20 cellular contexts compared by ENCODE assay signal in the genomic region with DNA sequence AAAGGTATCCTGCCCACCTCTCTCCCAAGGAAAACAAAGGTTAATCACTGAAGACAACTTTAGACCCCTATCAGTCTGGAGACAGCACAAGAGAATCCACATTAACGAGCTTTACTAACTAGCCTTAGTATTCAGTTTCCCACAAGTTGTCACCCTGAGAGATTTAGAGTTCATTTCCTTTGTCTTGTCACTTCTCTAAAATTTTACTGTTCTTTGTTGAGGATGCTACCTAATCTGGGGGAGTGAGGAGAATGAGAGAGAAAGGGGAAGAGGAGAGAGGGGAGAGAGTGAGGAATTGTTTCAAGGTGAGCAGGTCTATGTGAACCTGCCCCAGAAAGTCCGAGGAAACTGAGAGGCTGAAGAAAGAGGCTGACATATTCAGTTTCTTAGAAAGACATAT. TPM values are rescaled to one million over a fixed set of nuclear protein-coding genes. Genes with fewer than 3 reads are reported as not detected.
A peak's percentile ranks its signal among the peaks of the same experiment; 100 is the strongest.
DNase-seq lines count a peak whose midpoint lies in the region; ATAC-seq and TF ChIP-seq lines count a peak whose summit lies in the region.
"Had no signal": no experiment of that assay in that cellular context is flagged by ENCODE, and none has a peak within 500 bp of the region (broad histone marks: within the 10 kb centered on the region; RNA-seq: fewer than 3 reads in every experiment).

No MANE protein-coding gene starts in this region.

- no peaks in the 10 kb centered on the region for H3K9me3 Mint-ChIP-seq in activated naive CD8-positive, alpha-beta T cell treated with anti-CD3 and anti-CD28 coated beads for 36 hours
- no peaks in the 10 kb centered on the region for H3K9me3 Mint-ChIP-seq in activated naive CD8-positive, alpha-beta T cell treated with anti-CD3 and anti-CD28 coated beads, Interleukin-2, amount 50 U/mL, for 24 hours
- H3K9me3 Mint-ChIP-seq in central memory CD8-positive, alpha-beta T cell: no peaks in the 10 kb centered on the region
- H3K9me3 Mint-ChIP-seq: activated naive CD4-positive, alpha-beta T cell treated with anti-CD3 and anti-CD28 coated beads, Interleukin-2, amount 50 U/mL, for 24 hours had no signal

- intact Hi-C loops in left ventricle myocardium superior (cut with micrococcal nuclease): no loop called here
- intact Hi-C loops in aorta (cut with DNase I): no loop called here

- peaks cover 20% of the 10 kb centered on the region for H3K4me1 Mint-ChIP-seq in activated naive CD8-positive, alpha-beta T cell treated with anti-CD3 and anti-CD28 coated beads for 36 hours
- H3K4me1 Mint-ChIP-seq in activated naive CD8-positive, alpha-beta T cell treated with anti-CD3 and anti-CD28 coated beads, Interleukin-2, amount 50 U/mL, for 24 hours: peaks cover 23% of the 10 kb centered on the region
- peaks cover 16% of the 10 kb centered on the region for H3K4me1 Mint-ChIP-seq in central memory CD8-positive, alpha-beta T cell

- H3K27ac ChIP-seq in aorta (ENCODE audit: low read depth in 1 of 2, low read length in 2 of 2): no peak overlapping the region
- H3K27ac ChIP-seq: breast epithelium, gastroesophageal sphincter, SK-N-MC had no signal

- no peaks in the 10 kb centered on the region for H3K9me3 ChIP-seq in aorta (ENCODE audit: control insufficient read depth, low read length)
- H3K9me3 ChIP-seq: breast epithelium, gastroesophageal sphincter, HAP-1 had no signal

- no peaks in the 10 kb centered on the region for H3K27me3 ChIP-seq in aorta (ENCODE audit: control insufficient read depth in 1 of 2, insufficient read depth in 2 of 2, low read length in 1 of 2)
- H3K27me3 ChIP-seq: breast epithelium, gastroesophageal sphincter had no signal

- no peaks in the 10 kb centered on the region for H3K4me1 ChIP-seq in aorta (ENCODE audit: control insufficient read depth in 1 of 2, insufficient read depth in 2 of 2, low read length in 2 of 2)
- H3K4me1 ChIP-seq: breast epithelium, gastroesophageal sphincter, HAP-1 had no signal

- peaks cover 0 to 2% of the 10 kb centered on the region in 2 donors for H3K36me3 ChIP-seq in aorta (ENCODE audit: control insufficient read depth in 1 of 2, insufficient read depth in 2 of 2, low read length in 1 of 2)
- H3K36me3 ChIP-seq: breast epithelium, HAP-1 had no signal

- ATAC-seq in activated naive CD8-positive, alpha-beta T cell treated with anti-CD3 and anti-CD28 coated beads, Interleukin-2, amount 50 U/mL, for 24 hours: no peak
- no peak for ATAC-seq in central memory CD8-positive, alpha-beta T cell (replicated peaks; ENCODE audit: extremely low read depth, poor library complexity, severe bottlenecking)
- ATAC-seq in left ventricle myocardium superior: no peak
- no peak for ATAC-seq in aorta (ENCODE audit: low FRiP score)
- ATAC-seq: gastroesophageal sphincter, Panc1 had no signal

- no peak overlapping the region for H3K4me3 ChIP-seq in aorta (ENCODE audit: low read length in 2 of 2)
- H3K4me3 ChIP-seq: breast epithelium, gastroesophageal sphincter, HAP-1, SK-N-MC had no signal

- no peak overlapping the region for H3K4me3 Mint-ChIP-seq in activated naive CD8-positive, alpha-beta T cell treated with anti-CD3 and anti-CD28 coated beads for 36 hours
- H3K4me3 Mint-ChIP-seq in activated naive CD8-positive, alpha-beta T cell treated with anti-CD3 and anti-CD28 coated beads, Interleukin-2, amount 50 U/mL, for 24 hours: no peak overlapping the region
- H3K4me3 Mint-ChIP-seq in central memory CD8-positive, alpha-beta T cell: no peak overlapping the region
- H3K4me3 Mint-ChIP-seq: activated naive CD4-positive, alpha-beta T cell treated with anti-CD3 and anti-CD28 coated beads, Interleukin-2, amount 50 U/mL, for 24 hours had no signal

- peaks cover 8% of the 10 kb centered on the region for H3K36me3 Mint-ChIP-seq in activated naive CD8-positive, alpha-beta T cell treated with anti-CD3 and anti-CD28 coated beads for 36 hours
- peaks cover 7% of the 10 kb centered on the region for H3K36me3 Mint-ChIP-seq in activated naive CD8-positive, alpha-beta T cell treated with anti-CD3 and anti-CD28 coated beads, Interleukin-2, amount 50 U/mL, for 24 hours (ENCODE audit: low read depth)
- H3K36me3 Mint-ChIP-seq in central memory CD8-positive, alpha-beta T cell (ENCODE audit: insufficient read depth): peaks cover 3% of the 10 kb centered on the region

- H3K27ac Mint-ChIP-seq in activated naive CD8-positive, alpha-beta T cell treated with anti-CD3 and anti-CD28 coated beads for 36 hours: peak overlapping the region; percentile 18
- H3K27ac Mint-ChIP-seq in activated naive CD8-positive, alpha-beta T cell treated with anti-CD3 and anti-CD28 coated beads, Interleukin-2, amount 50 U/mL, for 24 hours: no peak overlapping the region
- H3K27ac Mint-ChIP-seq in central memory CD8-positive, alpha-beta T cell (ENCODE audit: low read depth): peak overlapping the region; percentile 63

- no peaks in the 10 kb centered on the region for H3K27me3 Mint-ChIP-seq in activated naive CD8-positive, alpha-beta T cell treated with anti-CD3 and anti-CD28 coated beads for 36 hours
- H3K27me3 Mint-ChIP-seq in activated naive CD8-positive, alpha-beta T cell treated with anti-CD3 and anti-CD28 coated beads, Interleukin-2, amount 50 U/mL, for 24 hours: no peaks in the 10 kb centered on the region
- no peaks in the 10 kb centered on the region for H3K27me3 Mint-ChIP-seq in central memory CD8-positive, alpha-beta T cell
- H3K27me3 Mint-ChIP-seq: activated naive CD4-positive, alpha-beta T cell treated with anti-CD3 and anti-CD28 coated beads, Interleukin-2, amount 50 U/mL, for 24 hours had no signal

- no peak for TF ChIP-seq CTCF in GM10266 (IDR thresholded peaks at IDR 0.05; ENCODE audit: control insufficient read depth, insufficient read depth, low read depth, missing control alignments)

- 88 to 94% methylated on average over 2 of the region's 2 CpGs for WGBS in aorta, 2 donors

- no peak for DNase-seq in activated naive CD8-positive, alpha-beta T cell treated with anti-CD3 and anti-CD28 coated beads for 36 hours
- DNase-seq in activated naive CD8-positive, alpha-beta T cell treated with anti-CD3 and anti-CD28 coated beads, Interleukin-2, amount 50 U/mL, for 24 hours: no peak
- peak; percentile 47 for DNase-seq in NOMO-1 treated with DMSO at 0.1 percent for 48 hours (lab: John Stamatoyannopoulos, UW; ENCODE audit: unreplicated experiment)
- DNase-seq in central memory CD8-positive, alpha-beta T cell (ENCODE audit: low spot score in 2 of 2): no peak
- DNase-seq in left ventricle myocardium superior: no peak
- DNase-seq in HuH-7.5 (ENCODE audit: low spot score): no peak
- no peak for DNase-seq in aorta
- DNase-seq in GM10266 (ENCODE audit: extremely low spot score): no peak
- DNase-seq: ACHN; activated CD4-positive, alpha-beta T cell treated with anti-CD3 and anti-CD28 coated beads, Interleukin-2, amount 50 U/mL, for 4 hours; COR-L47; NCI-H1417 treated with DMSO at 0.1 percent for 48 hours; NCI-H69; trophoblast cell had no signal

RNA-seq across cellular contexts. Expression of a gene that starts 28.4 kb away (rescaled TPM):
- total RNA-seq in activated naive CD8-positive, alpha-beta T cell treated with anti-CD3 and anti-CD28 coated beads for 36 hours: 10 to 100 TPM; 12.3 to 15.6 TPM
- total RNA-seq in left ventricle myocardium superior (6.5 TPM), aorta (10 to 100 TPM; 11.2 to 14.0 TPM)
- polyA plus RNA-seq in aorta: 10 to 100 TPM; 16.0 to 29.8 TPM

RNA-seq across cellular contexts. Expression of a gene that starts 28.5 kb away (rescaled TPM):
- total RNA-seq in activated naive CD8-positive, alpha-beta T cell treated with anti-CD3 and anti-CD28 coated beads for 36 hours: 100 to 1,000 TPM; 162 to 182 TPM
- total RNA-seq in left ventricle myocardium superior (315 TPM), aorta (10 to 100 TPM; 60.1 to 63.2 TPM)
- polyA plus RNA-seq in aorta: 100 to 1,000 TPM; 179 to 463 TPM
